9 cellular contexts compared by ENCODE assay signal in the genomic region with DNA sequence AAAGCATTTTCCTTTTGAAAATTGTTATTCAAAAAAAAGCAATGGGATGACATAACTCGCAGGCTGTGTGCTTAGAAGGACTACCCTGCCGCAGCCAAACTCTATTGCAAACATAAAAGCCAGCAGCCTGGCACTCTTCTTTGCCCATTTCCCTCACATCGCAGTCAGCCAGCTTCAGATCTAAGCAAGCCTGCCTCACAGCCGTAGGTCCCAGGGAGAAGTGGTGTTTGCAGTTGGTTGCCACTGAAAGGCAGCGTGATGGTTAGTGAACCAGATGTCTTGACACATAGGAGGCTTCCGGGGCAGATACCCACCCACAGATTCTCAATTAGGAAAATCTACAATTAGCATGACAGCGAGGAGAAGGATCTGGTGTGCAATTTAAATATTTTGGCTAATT.
A peak's percentile ranks its signal among the peaks of the same experiment; 100 is the strongest.
DNase-seq lines count a peak whose midpoint lies in the region; ATAC-seq and TF ChIP-seq lines count a peak whose summit lies in the region.
"Had no signal": no experiment of that assay in that cellular context is flagged by ENCODE, and none has a peak within 500 bp of the region (broad histone marks: within the 10 kb centered on the region; RNA-seq: fewer than 3 reads in every experiment).

No MANE protein-coding gene starts in this region.

- H3K27ac Mint-ChIP-seq in CD4-positive, alpha-beta memory T cell = peak overlapping the region in 6 of 7 donors; percentile 8 to 69 (median 56)
- H3K27ac Mint-ChIP-seq in neural crest cell (ENCODE audit: unreplicated experiment) = peak overlapping the region; percentile 94
- H3K27ac Mint-ChIP-seq: HFFc6 had no signal

- peaks cover 34% of the 10 kb centered on the region for H3K4me1 ChIP-seq in CD4-positive, alpha-beta memory T cell (ENCODE audit: insufficient read depth, low read length)
- H3K4me1 ChIP-seq in Peyer's patch (no peaks in the 10 kb centered on the region), thyroid gland (no peaks in the 10 kb centered on the region), Karpas-422 (ENCODE audit: low read length) (peaks cover 17% of the 10 kb centered on the region)

- peaks cover 0 to 8% (median 5%) of the 10 kb centered on the region in 8 donors for H3K9me3 Mint-ChIP-seq in CD4-positive, alpha-beta memory T cell
- H3K9me3 Mint-ChIP-seq in neural crest cell = peaks cover 6% of the 10 kb centered on the region

- no peaks in the 10 kb centered on the region for H4K20me1 ChIP-seq in Karpas-422 (ENCODE audit: insufficient read depth, low read depth, low read length)

- POLR2A ChIA-PET in CD4-positive, alpha-beta memory T cell (lab: Charles Lee; ENCODE audit: partially characterized antibody) = interaction anchor here (1.4 kb wide), 1 partner anchor 1110 kb away, joined by 5 read pairs; the partner anchor contains the start of gene ID2

- no peak overlapping the region for H2AFZ ChIP-seq in Karpas-422 (ENCODE audit: low read length)

- CTCF ChIA-PET in CD4-positive, alpha-beta memory T cell (lab: Charles Lee; ENCODE audit: partially characterized antibody) = no interaction called here

- H3K4me3 ChIP-seq in CD4-positive, alpha-beta memory T cell (ENCODE audit: low read length in 2 of 2) = no peak overlapping the region
- no peak overlapping the region for H3K4me3 ChIP-seq in Peyer's patch
- H3K4me3 ChIP-seq in thyroid gland (replicated peaks in 1 of 3) = no peak overlapping the region
- no peak overlapping the region for H3K4me3 ChIP-seq in Karpas-422 (ENCODE audit: low read length)

- intact Hi-C loops in CD4-positive, alpha-beta memory T cell (cut with micrococcal nuclease) = no loop called here
- intact Hi-C loops in thyroid gland (cut with DNase I) = no loop called here

- H3K36me3 Mint-ChIP-seq in CD4-positive, alpha-beta memory T cell = peaks cover under 1 to 1% of the 10 kb centered on the region in 2 donors
- H3K36me3 Mint-ChIP-seq in neural crest cell (ENCODE audit: low read depth) = peaks cover 8% of the 10 kb centered on the region

- H3K79me2 ChIP-seq in Karpas-422 (ENCODE audit: low read length) = no peaks in the 10 kb centered on the region

- 88 to 89% methylated on average over 7 of the region's 7 CpGs for WGBS in thyroid gland, 2 donors

- H3K27ac ChIP-seq in CD4-positive, alpha-beta memory T cell (ENCODE audit: low read depth, low read length) = no peak overlapping the region
- H3K27ac ChIP-seq in Peyer's patch (no peak overlapping the region), thyroid gland (no peak overlapping the region), Karpas-422 (ENCODE audit: low read length) (no peak overlapping the region)

- peaks cover 19 to 40% (median 32%) of the 10 kb centered on the region in 4 donors for H3K4me1 Mint-ChIP-seq in CD4-positive, alpha-beta memory T cell
- H3K4me1 Mint-ChIP-seq in neural crest cell = peaks cover 52% of the 10 kb centered on the region

- H3K9ac ChIP-seq in Karpas-422 (ENCODE audit: low read length) = no peak overlapping the region

- H3K9me3 ChIP-seq in CD4-positive, alpha-beta memory T cell (ENCODE audit: control insufficient read depth in 1 of 2, low read length in 2 of 2) = no peaks in the 10 kb centered on the region
- H3K9me3 ChIP-seq in Peyer's patch = no peaks in the 10 kb centered on the region
- H3K9me3 ChIP-seq in thyroid gland = no peaks in the 10 kb centered on the region
- peaks cover under 1% of the 10 kb centered on the region; the same call in 1 of the 2 replicates for H3K9me3 ChIP-seq in Karpas-422 (ENCODE audit: low read length)

- no peaks in the 10 kb centered on the region for H3K27me3 ChIP-seq in CD4-positive, alpha-beta memory T cell (ENCODE audit: insufficient read depth, low read length)
- no peaks in the 10 kb centered on the region for H3K27me3 ChIP-seq in Peyer's patch
- no peaks in the 10 kb centered on the region for H3K27me3 ChIP-seq in thyroid gland
- no peaks in the 10 kb centered on the region for H3K27me3 ChIP-seq in Karpas-422 (ENCODE audit: low read length)

- no peak for TF ChIP-seq POLR2A in Peyer's patch (IDR thresholded peaks at IDR 0.05)
- TF ChIP-seq POLR2A in thyroid gland (IDR thresholded peaks at IDR 0.05) = no peak

- ATAC-seq in GM18498 (IDR thresholded peaks at IDR 0.05; ENCODE audit: unreplicated experiment) = no peak

- no peaks in the 10 kb centered on the region for H3K27me3 Mint-ChIP-seq in CD4-positive, alpha-beta memory T cell
- H3K27me3 Mint-ChIP-seq in neural crest cell (ENCODE audit: low read depth) = no peaks in the 10 kb centered on the region

- H3K9me2 ChIP-seq in Karpas-422 (replicated peaks; ENCODE audit: insufficient read depth, low read length) = no peaks in the 10 kb centered on the region

- no peak for TF ChIP-seq CTCF in Peyer's patch (IDR thresholded peaks at IDR 0.05)
- TF ChIP-seq CTCF in neural crest cell (conservative IDR thresholded peaks at IDR 0.05) = no peak
- no peak for TF ChIP-seq CTCF in thyroid gland (IDR thresholded peaks at IDR 0.05)

- DNase-seq in CD4-positive, alpha-beta memory T cell = peak in 3 of 5 donors; percentile 10 to 15 (median 11)
- DNase-seq in Peyer's patch = peak in 2 of 3 donors; percentile 17 to 46
- peak; percentile 14 for DNase-seq in activated gamma-delta T cell treated with anti-CD3 and anti-CD28 coated beads, Interleukin-2, amount 50 U/mL, for 16 hours (ENCODE audit: low read depth)
- no peak for DNase-seq in neural crest cell (ENCODE audit: low read depth, low spot score)
- DNase-seq in epidermal melanocyte (ENCODE audit: insufficient read length, low spot score) = no peak
- no peak for DNase-seq in thyroid gland
- no peak for DNase-seq in Karpas-422
- DNase-seq: HFFc6 had no signal

- H3K4me2 ChIP-seq in Karpas-422 (ENCODE audit: low read depth, low read length, poor library complexity, severe bottlenecking) = no peak overlapping the region

- no peaks in the 10 kb centered on the region for H3K36me3 ChIP-seq in CD4-positive, alpha-beta memory T cell (ENCODE audit: insufficient read depth, low read length)
- H3K36me3 ChIP-seq in Peyer's patch = no peaks in the 10 kb centered on the region
- no peaks in the 10 kb centered on the region for H3K36me3 ChIP-seq in thyroid gland
- no peaks in the 10 kb centered on the region for H3K36me3 ChIP-seq in Karpas-422 (ENCODE audit: insufficient read depth, low read length)

- peak overlapping the region in 7 of 8 donors; percentile 0 to 47 (median 15) for H3K4me3 Mint-ChIP-seq in CD4-positive, alpha-beta memory T cell
- peak overlapping the region; percentile 29 for H3K4me3 Mint-ChIP-seq in neural crest cell
- H3K4me3 Mint-ChIP-seq: HFFc6 had no signal

Comparison
In these comparisons a context has a peak if more than half of its experiments do, and no peak if none do; other contexts are left out.
1. DNase-seq: peak in CD4-positive, alpha-beta memory T cell (3 of 5), Peyer's patch (2 of 3) and activated gamma-delta T cell treated with anti-CD3 and anti-CD28 coated beads, Interleukin-2, amount 50 U/mL, for 16 hours (single experiment); none in neural crest cell (single experiment), epidermal melanocyte (single experiment), thyroid gland (0 of 2) and Karpas-422 (single experiment).